1 cellular context compared by ENCODE assay signal in the genomic region with DNA sequence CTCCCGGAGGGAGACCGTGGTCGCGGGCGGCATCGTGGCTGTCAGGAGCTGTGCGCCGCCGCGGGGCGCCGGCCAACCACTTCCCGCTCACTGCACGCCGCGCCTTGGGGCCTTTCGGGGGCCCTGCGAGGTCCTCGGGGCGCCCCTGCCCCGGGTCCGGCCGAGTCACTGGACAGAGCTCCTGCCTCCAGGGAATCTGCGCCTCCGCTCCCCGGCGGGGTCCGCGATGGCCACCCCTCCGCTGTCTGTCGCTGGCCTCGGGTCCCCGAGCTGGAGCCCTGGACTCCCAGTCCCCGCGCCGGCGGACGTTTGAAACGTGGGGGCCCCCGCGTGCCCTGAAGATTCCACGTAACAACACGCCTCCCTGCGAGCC.
TF ChIP-seq lines count a peak whose summit lies in the region.

A gene with protein sequence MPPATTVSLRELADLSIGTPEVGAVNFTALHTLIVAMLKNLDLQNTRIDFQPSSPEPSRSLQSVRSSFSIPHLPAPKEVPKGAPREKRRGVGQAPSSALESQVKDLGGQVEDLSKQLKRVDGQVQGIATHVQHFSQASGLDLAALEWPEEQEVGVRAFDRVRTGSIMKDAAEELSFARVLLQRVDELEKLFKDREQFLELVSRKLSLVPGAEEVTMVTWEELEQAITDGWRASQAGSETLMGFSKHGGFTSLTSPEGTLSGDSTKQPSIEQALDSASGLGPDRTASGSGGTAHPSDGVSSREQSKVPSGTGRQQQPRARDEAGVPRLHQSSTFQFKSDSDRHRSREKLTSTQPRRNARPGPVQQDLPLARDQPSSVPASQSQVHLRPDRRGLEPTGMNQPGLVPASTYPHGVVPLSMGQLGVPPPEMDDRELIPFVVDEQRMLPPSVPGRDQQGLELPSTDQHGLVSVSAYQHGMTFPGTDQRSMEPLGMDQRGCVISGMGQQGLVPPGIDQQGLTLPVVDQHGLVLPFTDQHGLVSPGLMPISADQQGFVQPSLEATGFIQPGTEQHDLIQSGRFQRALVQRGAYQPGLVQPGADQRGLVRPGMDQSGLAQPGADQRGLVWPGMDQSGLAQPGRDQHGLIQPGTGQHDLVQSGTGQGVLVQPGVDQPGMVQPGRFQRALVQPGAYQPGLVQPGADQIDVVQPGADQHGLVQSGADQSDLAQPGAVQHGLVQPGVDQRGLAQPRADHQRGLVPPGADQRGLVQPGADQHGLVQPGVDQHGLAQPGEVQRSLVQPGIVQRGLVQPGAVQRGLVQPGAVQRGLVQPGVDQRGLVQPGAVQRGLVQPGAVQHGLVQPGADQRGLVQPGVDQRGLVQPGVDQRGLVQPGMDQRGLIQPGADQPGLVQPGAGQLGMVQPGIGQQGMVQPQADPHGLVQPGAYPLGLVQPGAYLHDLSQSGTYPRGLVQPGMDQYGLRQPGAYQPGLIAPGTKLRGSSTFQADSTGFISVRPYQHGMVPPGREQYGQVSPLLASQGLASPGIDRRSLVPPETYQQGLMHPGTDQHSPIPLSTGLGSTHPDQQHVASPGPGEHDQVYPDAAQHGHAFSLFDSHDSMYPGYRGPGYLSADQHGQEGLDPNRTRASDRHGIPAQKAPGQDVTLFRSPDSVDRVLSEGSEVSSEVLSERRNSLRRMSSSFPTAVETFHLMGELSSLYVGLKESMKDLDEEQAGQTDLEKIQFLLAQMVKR (N-terminal part only) (minus strand): TSS at position 311 of the 373 bp plus-strand sequence. CDS start 278 bp downstream, at position 33.

TF ChIP-seq in GM23338, 12 proteins besides CTCF, POLR2A, EP300 and RAD21 (continued from another document):
- TF ChIP-seq, protein P1, sequence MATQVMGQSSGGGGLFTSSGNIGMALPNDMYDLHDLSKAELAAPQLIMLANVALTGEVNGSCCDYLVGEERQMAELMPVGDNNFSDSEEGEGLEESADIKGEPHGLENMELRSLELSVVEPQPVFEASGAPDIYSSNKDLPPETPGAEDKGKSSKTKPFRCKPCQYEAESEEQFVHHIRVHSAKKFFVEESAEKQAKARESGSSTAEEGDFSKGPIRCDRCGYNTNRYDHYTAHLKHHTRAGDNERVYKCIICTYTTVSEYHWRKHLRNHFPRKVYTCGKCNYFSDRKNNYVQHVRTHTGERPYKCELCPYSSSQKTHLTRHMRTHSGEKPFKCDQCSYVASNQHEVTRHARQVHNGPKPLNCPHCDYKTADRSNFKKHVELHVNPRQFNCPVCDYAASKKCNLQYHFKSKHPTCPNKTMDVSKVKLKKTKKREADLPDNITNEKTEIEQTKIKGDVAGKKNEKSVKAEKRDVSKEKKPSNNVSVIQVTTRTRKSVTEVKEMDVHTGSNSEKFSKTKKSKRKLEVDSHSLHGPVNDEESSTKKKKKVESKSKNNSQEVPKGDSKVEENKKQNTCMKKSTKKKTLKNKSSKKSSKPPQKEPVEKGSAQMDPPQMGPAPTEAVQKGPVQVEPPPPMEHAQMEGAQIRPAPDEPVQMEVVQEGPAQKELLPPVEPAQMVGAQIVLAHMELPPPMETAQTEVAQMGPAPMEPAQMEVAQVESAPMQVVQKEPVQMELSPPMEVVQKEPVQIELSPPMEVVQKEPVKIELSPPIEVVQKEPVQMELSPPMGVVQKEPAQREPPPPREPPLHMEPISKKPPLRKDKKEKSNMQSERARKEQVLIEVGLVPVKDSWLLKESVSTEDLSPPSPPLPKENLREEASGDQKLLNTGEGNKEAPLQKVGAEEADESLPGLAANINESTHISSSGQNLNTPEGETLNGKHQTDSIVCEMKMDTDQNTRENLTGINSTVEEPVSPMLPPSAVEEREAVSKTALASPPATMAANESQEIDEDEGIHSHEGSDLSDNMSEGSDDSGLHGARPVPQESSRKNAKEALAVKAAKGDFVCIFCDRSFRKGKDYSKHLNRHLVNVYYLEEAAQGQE (IDR thresholded peaks at IDR 0.05; ENCODE audit: unreplicated experiment), result no peak
- TF ChIP-seq POLR2AphosphoS5 (IDR thresholded peaks at IDR 0.05; ENCODE audit: low read depth), result no peak
- no peak for TF ChIP-seq EZH2phosphoT487 (IDR thresholded peaks at IDR 0.05; ENCODE audit: unreplicated experiment)
- no peak for TF ChIP-seq STAT1 (IDR thresholded peaks at IDR 0.05; ENCODE audit: unreplicated experiment)
- TF ChIP-seq, protein P2, sequence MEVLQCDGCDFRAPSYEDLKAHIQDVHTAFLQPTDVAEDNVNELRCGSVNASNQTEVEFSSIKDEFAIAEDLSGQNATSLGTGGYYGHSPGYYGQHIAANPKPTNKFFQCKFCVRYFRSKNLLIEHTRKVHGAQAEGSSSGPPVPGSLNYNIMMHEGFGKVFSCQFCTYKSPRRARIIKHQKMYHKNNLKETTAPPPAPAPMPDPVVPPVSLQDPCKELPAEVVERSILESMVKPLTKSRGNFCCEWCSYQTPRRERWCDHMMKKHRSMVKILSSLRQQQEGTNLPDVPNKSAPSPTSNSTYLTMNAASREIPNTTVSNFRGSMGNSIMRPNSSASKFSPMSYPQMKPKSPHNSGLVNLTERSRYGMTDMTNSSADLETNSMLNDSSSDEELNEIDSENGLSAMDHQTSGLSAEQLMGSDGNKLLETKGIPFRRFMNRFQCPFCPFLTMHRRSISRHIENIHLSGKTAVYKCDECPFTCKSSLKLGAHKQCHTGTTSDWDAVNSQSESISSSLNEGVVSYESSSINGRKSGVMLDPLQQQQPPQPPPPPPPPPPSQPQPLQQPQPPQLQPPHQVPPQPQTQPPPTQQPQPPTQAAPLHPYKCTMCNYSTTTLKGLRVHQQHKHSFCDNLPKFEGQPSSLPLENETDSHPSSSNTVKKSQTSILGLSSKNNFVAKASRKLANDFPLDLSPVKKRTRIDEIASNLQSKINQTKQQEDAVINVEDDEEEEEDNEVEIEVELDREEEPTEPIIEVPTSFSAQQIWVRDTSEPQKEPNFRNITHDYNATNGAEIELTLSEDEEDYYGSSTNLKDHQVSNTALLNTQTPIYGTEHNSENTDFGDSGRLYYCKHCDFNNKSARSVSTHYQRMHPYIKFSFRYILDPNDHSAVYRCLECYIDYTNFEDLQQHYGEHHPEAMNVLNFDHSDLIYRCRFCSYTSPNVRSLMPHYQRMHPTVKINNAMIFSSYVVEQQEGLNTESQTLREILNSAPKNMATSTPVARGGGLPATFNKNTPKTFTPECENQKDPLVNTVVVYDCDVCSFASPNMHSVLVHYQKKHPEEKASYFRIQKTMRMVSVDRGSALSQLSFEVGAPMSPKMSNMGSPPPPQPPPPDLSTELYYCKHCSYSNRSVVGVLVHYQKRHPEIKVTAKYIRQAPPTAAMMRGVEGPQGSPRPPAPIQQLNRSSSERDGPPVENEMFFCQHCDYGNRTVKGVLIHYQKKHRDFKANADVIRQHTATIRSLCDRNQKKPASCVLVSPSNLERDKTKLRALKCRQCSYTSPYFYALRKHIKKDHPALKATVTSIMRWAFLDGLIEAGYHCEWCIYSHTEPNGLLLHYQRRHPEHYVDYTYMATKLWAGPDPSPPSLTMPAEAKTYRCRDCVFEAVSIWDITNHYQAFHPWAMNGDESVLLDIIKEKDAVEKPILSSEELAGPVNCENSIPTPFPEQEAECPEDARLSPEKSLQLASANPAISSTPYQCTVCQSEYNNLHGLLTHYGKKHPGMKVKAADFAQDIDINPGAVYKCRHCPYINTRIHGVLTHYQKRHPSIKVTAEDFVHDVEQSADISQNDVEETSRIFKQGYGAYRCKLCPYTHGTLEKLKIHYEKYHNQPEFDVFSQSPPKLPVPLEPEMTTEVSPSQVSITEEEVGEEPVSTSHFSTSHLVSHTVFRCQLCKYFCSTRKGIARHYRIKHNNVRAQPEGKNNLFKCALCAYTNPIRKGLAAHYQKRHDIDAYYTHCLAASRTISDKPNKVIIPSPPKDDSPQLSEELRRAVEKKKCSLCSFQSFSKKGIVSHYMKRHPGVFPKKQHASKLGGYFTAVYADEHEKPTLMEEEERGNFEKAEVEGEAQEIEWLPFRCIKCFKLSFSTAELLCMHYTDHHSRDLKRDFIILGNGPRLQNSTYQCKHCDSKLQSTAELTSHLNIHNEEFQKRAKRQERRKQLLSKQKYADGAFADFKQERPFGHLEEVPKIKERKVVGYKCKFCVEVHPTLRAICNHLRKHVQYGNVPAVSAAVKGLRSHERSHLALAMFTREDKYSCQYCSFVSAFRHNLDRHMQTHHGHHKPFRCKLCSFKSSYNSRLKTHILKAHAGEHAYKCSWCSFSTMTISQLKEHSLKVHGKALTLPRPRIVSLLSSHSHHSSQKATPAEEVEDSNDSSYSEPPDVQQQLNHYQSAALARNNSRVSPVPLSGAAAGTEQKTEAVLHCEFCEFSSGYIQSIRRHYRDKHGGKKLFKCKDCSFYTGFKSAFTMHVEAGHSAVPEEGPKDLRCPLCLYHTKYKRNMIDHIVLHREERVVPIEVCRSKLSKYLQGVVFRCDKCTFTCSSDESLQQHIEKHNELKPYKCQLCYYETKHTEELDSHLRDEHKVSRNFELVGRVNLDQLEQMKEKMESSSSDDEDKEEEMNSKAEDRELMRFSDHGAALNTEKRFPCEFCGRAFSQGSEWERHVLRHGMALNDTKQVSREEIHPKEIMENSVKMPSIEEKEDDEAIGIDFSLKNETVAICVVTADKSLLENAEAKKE (CRISPR knock-in tag; IDR thresholded peaks at IDR 0.05), result no peak
- no peak for TF ChIP-seq JUNB (IDR thresholded peaks at IDR 0.05; ENCODE audit: unreplicated experiment)
- TF ChIP-seq NANOG (IDR thresholded peaks at IDR 0.05; ENCODE audit: borderline replicate concordance), result no peak
- TF ChIP-seq ZNF331 (CRISPR knock-in tag; IDR thresholded peaks at IDR 0.05; ENCODE audit: low read depth), result no peak
- TF ChIP-seq CREB1 (CRISPR knock-in tag; IDR thresholded peaks at IDR 0.05; ENCODE audit: low read depth), result no peak
- TF ChIP-seq EZH2 (IDR thresholded peaks at IDR 0.05; ENCODE audit: low read depth, unreplicated experiment), result no peak
- TF ChIP-seq ZNF114 (CRISPR knock-in tag; IDR thresholded peaks at IDR 0.05), result no peak
